18 cellular contexts compared by ENCODE assay signal in the genomic region with DNA sequence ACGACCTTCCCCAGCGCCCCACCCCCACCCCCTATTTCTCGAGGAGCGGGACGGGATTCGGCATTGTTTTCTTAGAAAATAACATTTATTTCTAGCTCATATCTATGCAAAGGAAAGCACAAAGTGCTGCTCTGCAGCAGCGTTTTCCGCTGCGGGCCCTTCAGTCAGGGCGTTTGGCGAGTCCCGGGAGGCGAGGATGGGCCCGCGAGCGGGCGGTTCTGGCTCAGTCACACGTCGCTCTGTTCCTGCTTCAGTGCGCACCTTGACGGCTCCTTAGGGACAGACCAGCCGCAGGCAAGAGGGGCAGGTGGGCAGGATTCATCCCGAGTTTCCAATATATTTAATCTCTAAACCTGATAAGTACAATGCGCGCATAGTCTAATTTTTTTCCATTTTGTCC. TPM values are rescaled to one million over a fixed set of nuclear protein-coding genes. Genes with fewer than 3 reads are reported as not detected.
DNase-seq lines count a peak whose midpoint lies in the region; ATAC-seq and TF ChIP-seq lines count a peak whose summit lies in the region.
"Had no signal": no experiment of that assay in that cellular context is flagged by ENCODE, and none has a peak within 500 bp of the region (broad histone marks: within the 10 kb centered on the region; RNA-seq: fewer than 3 reads in every experiment).

No MANE protein-coding gene starts in this region.

- H3K4me3 Mint-ChIP-seq in activated T-cell treated with anti-CD3 and anti-CD28 coated beads, Interleukin-2, amount 50 U/mL, for 72 hours: peak overlapping the region in 1 of 2 donors; percentile 34

- peaks cover 39% of the 10 kb centered on the region for H3K4me1 Mint-ChIP-seq in activated T-cell treated with anti-CD3 and anti-CD28 coated beads, Interleukin-2, amount 50 U/mL, for 72 hours (ENCODE audit: low read depth)

- H3K4me1 ChIP-seq in iPS-20b (ENCODE audit: insufficient read depth, low read length) (no peaks in the 10 kb centered on the region; the same call in 1 of the 2 replicates), smooth muscle cell (ENCODE audit: low read depth) (peaks cover 14% of the 10 kb centered on the region)

- peaks cover 0 to 4% of the 10 kb centered on the region in 2 donors for H3K9me3 Mint-ChIP-seq in activated T-cell treated with anti-CD3 and anti-CD28 coated beads, Interleukin-2, amount 50 U/mL, for 72 hours

- no peak overlapping the region for H2AFZ ChIP-seq in smooth muscle cell (ENCODE audit: low read depth)

- intact Hi-C loops in posterior cingulate gyrus (cut with DNase I): no loop called here

- H3K27ac ChIP-seq in WERI-Rb-1 (no peak overlapping the region), iPS-20b (ENCODE audit: low read length) (no peak overlapping the region), smooth muscle cell (ENCODE audit: low read depth) (no peak overlapping the region)
- H3K27ac ChIP-seq: SK-N-MC, suprapubic skin had no signal

- 6% methylated on average over 24 of the region's 25 CpGs for WGBS in smooth muscle cell (ENCODE audit: low lambda C conversion rate)

- H3K4me3 ChIP-seq in WERI-Rb-1 (ENCODE audit: low read depth, low read length) (peak overlapping the region; percentile 59), iPS-20b (ENCODE audit: low read length) (peak overlapping the region; percentile 67; the same call in 1 of the 2 replicates), smooth muscle cell (no peak overlapping the region)
- H3K4me3 ChIP-seq: SK-N-MC had no signal

- H4K20me1 ChIP-seq in smooth muscle cell (ENCODE audit: low read depth): no peaks in the 10 kb centered on the region

- DNase-seq in activated T-cell treated with anti-CD3 and anti-CD28 coated beads, Interleukin-2, amount 50 U/mL, for 72 hours: no peak
- DNase-seq in activated T-cell treated with anti-CD3 and anti-CD28 coated beads for 4 hours (no peak), WERI-Rb-1 (no peak), smooth muscle cell (lab: John Stamatoyannopoulos, UW; ENCODE audit: unreplicated experiment) (no peak), posterior cingulate gyrus (no peak), cerebellar nuclear complex (lab: John Stamatoyannopoulos, UW) (no peak), NCI-H69 (lab: John Stamatoyannopoulos, UW) (no peak)
- DNase-seq: activated naive CD4-positive, alpha-beta T cell treated with Interleukin-2 at 50 U/mL for 16 hours; COR-L47; hypothalamus; left ventricle myocardium superior; NCI-H2081 treated with DMSO at 0.1 percent for 48 hours; NCI-H526 had no signal

- H3K36me3 ChIP-seq in WERI-Rb-1 (no peaks in the 10 kb centered on the region), iPS-20b (ENCODE audit: insufficient read depth, low read depth, low read length) (no peaks in the 10 kb centered on the region), smooth muscle cell (ENCODE audit: low read depth) (no peaks in the 10 kb centered on the region)
- H3K36me3 ChIP-seq: suprapubic skin had no signal

- H3K27me3 Mint-ChIP-seq in activated T-cell treated with anti-CD3 and anti-CD28 coated beads, Interleukin-2, amount 50 U/mL, for 72 hours (ENCODE audit: low read depth): peaks cover 81% of the 10 kb centered on the region

- no peak for TF ChIP-seq CTCF in WERI-Rb-1 (IDR thresholded peaks at IDR 0.05; ENCODE audit: low read depth, low read length)
- no peak for TF ChIP-seq CTCF in smooth muscle cell (IDR thresholded peaks at IDR 0.05; ENCODE audit: borderline replicate concordance, insufficient read depth, poor library complexity, severe bottlenecking)

- no peak for ATAC-seq in activated T-cell treated with anti-CD3 and anti-CD28 coated beads, Interleukin-2, amount 50 U/mL, for 72 hours (replicated peaks in 1 of 2)
- ATAC-seq: left ventricle myocardium superior had no signal

- peaks cover 0 to 5% of the 10 kb centered on the region in 2 donors for H3K36me3 Mint-ChIP-seq in activated T-cell treated with anti-CD3 and anti-CD28 coated beads, Interleukin-2, amount 50 U/mL, for 72 hours (ENCODE audit: insufficient read depth in 2 of 2)

- no peak overlapping the region for H3K9ac ChIP-seq in iPS-20b (ENCODE audit: low read depth, low read length)
- H3K9ac ChIP-seq in smooth muscle cell (ENCODE audit: low read depth): no peak overlapping the region

- no peaks in the 10 kb centered on the region for H3F3A ChIP-seq in smooth muscle cell (ENCODE audit: low read depth)

- peak overlapping the region; percentile 40 for H3K4me2 ChIP-seq in smooth muscle cell

- peak overlapping the region; percentile 71 for H3K27ac Mint-ChIP-seq in activated T-cell treated with anti-CD3 and anti-CD28 coated beads, Interleukin-2, amount 50 U/mL, for 72 hours

- H3K27me3 ChIP-seq in WERI-Rb-1 (ENCODE audit: insufficient read depth, low read depth, severe bottlenecking) (peaks cover 32% of the 10 kb centered on the region), iPS-20b (ENCODE audit: insufficient read depth, low read length) (peaks cover 100% of the 10 kb centered on the region), smooth muscle cell (ENCODE audit: low read depth) (peaks cover 99% of the 10 kb centered on the region)

- peaks cover 10% of the 10 kb centered on the region for H3K9me3 ChIP-seq in WERI-Rb-1 (ENCODE audit: severe bottlenecking)
- peaks cover 5% of the 10 kb centered on the region; the same call in 1 of the 2 replicates for H3K9me3 ChIP-seq in iPS-20b (ENCODE audit: insufficient read depth, low read depth, low read length)
- no peaks in the 10 kb centered on the region for H3K9me3 ChIP-seq in smooth muscle cell (replicated peaks; ENCODE audit: low read depth)
- H3K9me3 ChIP-seq: suprapubic skin had no signal

- no peaks in the 10 kb centered on the region for H3K79me2 ChIP-seq in smooth muscle cell (ENCODE audit: low read depth)

RNA-seq across cellular contexts. Expression of a gene that starts 5.8 kb away (rescaled TPM):
- total RNA-seq in activated T-cell treated with anti-CD3 and anti-CD28 coated beads, Interleukin-2, amount 50 U/mL, for 72 hours: not detected
- 0.04 and 0.13 TPM in 2 replicates for total RNA-seq in smooth muscle cell
- polyA plus RNA-seq in smooth muscle cell: 0.05 TPM in 1 of 2 replicates, not detected in the other
- total RNA-seq: fibroblast of lung, G401, left ventricle myocardium superior, suprapubic skin had no signal
